Comparison of ENCODE assay signal across 11 cellular contexts in genomic region chr2:65030933-65031332, GRCh38. TPM values are rescaled to one million over a fixed set of nuclear protein-coding genes. Genes with fewer than 3 reads are reported as not detected.
DNase-seq lines count a peak whose midpoint lies in the region; ATAC-seq, FAIRE-seq and TF ChIP-seq lines count a peak whose summit lies in the region.
"Had no signal": no experiment of that assay in that cellular context is flagged by ENCODE, and none has a peak within 500 bp of the region (broad histone marks: within the 10 kb centered on the region; RNA-seq: fewer than 3 reads in every experiment).

No MANE protein-coding gene starts in this region.

- no peak for TF ChIP-seq CTCF in OCI-LY3 (IDR thresholded peaks at IDR 0.05; ENCODE audit: low read depth, low read length)

- peaks cover 46 to 77% (median 53%) of the 10 kb centered on the region in 10 experiments for H3K4me1 ChIP-seq in BLaER1 treated with 17β-estradiol and CSF1 and Interleukin-3, amounts not matched to agents 10 nM and 100 nM
- peaks cover 63% of the 10 kb centered on the region for H3K4me1 ChIP-seq in OCI-LY3 (ENCODE audit: low read length)
- peaks cover 24% of the 10 kb centered on the region for H3K4me1 ChIP-seq in iPS-20b (ENCODE audit: insufficient read depth, low read length)
- no peaks in the 10 kb centered on the region for H3K4me1 ChIP-seq in mesenchymal stem cell (ENCODE audit: control insufficient read depth, insufficient read depth, low read depth, low read length)

- H3K4ac ChIP-seq in mesenchymal stem cell (ENCODE audit: low read depth in 1 of 2, low read length in 2 of 2), result no peak overlapping the region

- H3K9ac ChIP-seq in BLaER1 treated with 17β-estradiol and CSF1 and Interleukin-3, amounts not matched to agents 10 nM and 100 nM, result peak overlapping the region in 1 of 11 experiments; percentile 8; a peak in 1 of 22 replicates
- H3K9ac ChIP-seq in OCI-LY3 (ENCODE audit: low read length), result 0 out of 2 replicates have a peak overlapping the region, but pooled peaks have one; percentile 14
- H3K9ac ChIP-seq in iPS-20b (ENCODE audit: low read depth, low read length), result no peak overlapping the region
- H3K9ac ChIP-seq in mesenchymal stem cell (ENCODE audit: low read length), result no peak overlapping the region

- H3K23ac ChIP-seq in mesenchymal stem cell (ENCODE audit: low read length in 2 of 2), result no peak overlapping the region

- peak overlapping the region in 2 of 11 experiments; percentile 19 to 27; a peak in 3 of 22 replicates for H3K27ac ChIP-seq in BLaER1 treated with 17β-estradiol and CSF1 and Interleukin-3, amounts not matched to agents 10 nM and 100 nM
- peak overlapping the region; percentile 53 for H3K27ac ChIP-seq in OCI-LY3 (ENCODE audit: low read length)
- no peak overlapping the region for H3K27ac ChIP-seq in iPS-20b (ENCODE audit: low read length)
- no peak overlapping the region for H3K27ac ChIP-seq in mesenchymal stem cell (ENCODE audit: low read length, poor library complexity, severe bottlenecking)

- no peak overlapping the region for H2BK15ac ChIP-seq in mesenchymal stem cell (ENCODE audit: low read depth, poor library complexity, severe bottlenecking)

- H3K4me3 ChIP-seq in BLaER1 treated with 17β-estradiol and CSF1 and Interleukin-3, amounts not matched to agents 10 nM and 100 nM, result no peak overlapping the region
- H3K4me3 ChIP-seq in OCI-LY3 (ENCODE audit: low read length) (peak overlapping the region; percentile 44), iPS-20b (ENCODE audit: low read length) (0 out of 2 replicates have a peak overlapping the region, but pooled peaks have one; percentile 11), mesenchymal stem cell (ENCODE audit: insufficient read depth in 1 of 2, low read depth in 1 of 2, low read length in 2 of 2) (no peak overlapping the region)

- no peak overlapping the region for H3K18ac ChIP-seq in mesenchymal stem cell (ENCODE audit: low read depth in 1 of 2, low read length in 2 of 2)

- H3K14ac ChIP-seq in mesenchymal stem cell (ENCODE audit: low read length in 2 of 2), result no peak overlapping the region

- H2BK12ac ChIP-seq in mesenchymal stem cell (ENCODE audit: low read length in 2 of 2), result no peak overlapping the region

- no peak overlapping the region for H2AK5ac ChIP-seq in mesenchymal stem cell (ENCODE audit: low read length, severe bottlenecking)

- peaks cover 0 to 4% (median 0%) of the 10 kb centered on the region in 11 experiments; a peak in 2 of 22 replicates for H4K20me1 ChIP-seq in BLaER1 treated with 17β-estradiol and CSF1 and Interleukin-3, amounts not matched to agents 10 nM and 100 nM
- no peaks in the 10 kb centered on the region for H4K20me1 ChIP-seq in OCI-LY3 (ENCODE audit: insufficient read depth, low read length)

- 98% methylated on average over 3 of the region's 3 CpGs for WGBS in mesenchymal stem cell

- H3K27me3 ChIP-seq in BLaER1 treated with 17β-estradiol and CSF1 and Interleukin-3, amounts not matched to agents 10 nM and 100 nM, result no peaks in the 10 kb centered on the region
- H3K27me3 ChIP-seq in OCI-LY3 (ENCODE audit: low read depth, low read length), result no peaks in the 10 kb centered on the region
- no peaks in the 10 kb centered on the region for H3K27me3 ChIP-seq in iPS-20b (ENCODE audit: insufficient read depth, low read length)
- H3K27me3 ChIP-seq in mesenchymal stem cell (ENCODE audit: control insufficient read depth in 1 of 2, insufficient read depth in 1 of 2, low read length in 2 of 2), result peaks cover 6 to 16% of the 10 kb centered on the region in 2 experiments

- TF ChIP-seq POLR2A in GM12892 (IDR thresholded peaks at IDR 0.05; ENCODE audit: low read depth, low read length), result no peak

- no peak overlapping the region for H4K8ac ChIP-seq in mesenchymal stem cell (ENCODE audit: low read length)

- DNase-seq in GM12892 (ENCODE audit: insufficient read length) (no peak), mesenchymal stem cell (no peak), NCI-H510A treated with DMSO at 0.1 percent for 48 hours (lab: John Stamatoyannopoulos, UW) (no peak)
- DNase-seq: OCI-M1, posterior cingulate gyrus had no signal

- peak; percentile 46 for FAIRE-seq in GM12892 (lab: Jason Lieb, UNC)

- H3K79me1 ChIP-seq in mesenchymal stem cell (replicated peaks; ENCODE audit: low read length, poor library complexity, severe bottlenecking), result no peaks in the 10 kb centered on the region

- H2BK120ac ChIP-seq in mesenchymal stem cell (ENCODE audit: low read depth, low read length), result no peak overlapping the region

- H3K4me2 ChIP-seq in BLaER1 treated with 17β-estradiol and CSF1 and Interleukin-3, amounts not matched to agents 10 nM and 100 nM, result peak overlapping the region; percentile 46 to 81 (median 64)
- peak overlapping the region; percentile 70 for H3K4me2 ChIP-seq in OCI-LY3 (ENCODE audit: low read length)
- H3K4me2 ChIP-seq in mesenchymal stem cell (ENCODE audit: low read length, poor library complexity, severe bottlenecking), result no peak overlapping the region

- H4K91ac ChIP-seq in mesenchymal stem cell (ENCODE audit: low read length), result no peak overlapping the region

- no peaks in the 10 kb centered on the region for H3K9me3 ChIP-seq in BLaER1 treated with 17β-estradiol and CSF1 and Interleukin-3, amounts not matched to agents 10 nM and 100 nM (replicated peaks in 1 of 11)
- H3K9me3 ChIP-seq in OCI-LY3 (ENCODE audit: insufficient read depth, low read length) (no peaks in the 10 kb centered on the region), iPS-20b (ENCODE audit: insufficient read depth, low read depth, low read length) (no peaks in the 10 kb centered on the region), mesenchymal stem cell (ENCODE audit: control insufficient read depth, low read length) (no peaks in the 10 kb centered on the region)

- H3K79me2 ChIP-seq in OCI-LY3 (ENCODE audit: low read length), result no peaks in the 10 kb centered on the region

- ATAC-seq in HG03521 (IDR thresholded peaks at IDR 0.05; ENCODE audit: unreplicated experiment) (no peak), GM21423 (IDR thresholded peaks at IDR 0.05; ENCODE audit: unreplicated experiment) (no peak)
- ATAC-seq: SK-N-SH treated with all-trans-retinoic acid at 6 μM for 48 hours had no signal

- H3K36me3 ChIP-seq in BLaER1 treated with 17β-estradiol and CSF1 and Interleukin-3, amounts not matched to agents 10 nM and 100 nM, result no peaks in the 10 kb centered on the region
- H3K36me3 ChIP-seq in OCI-LY3 (replicated peaks; ENCODE audit: low read depth, low read length) (no peaks in the 10 kb centered on the region), iPS-20b (ENCODE audit: insufficient read depth, low read depth, low read length) (no peaks in the 10 kb centered on the region), mesenchymal stem cell (ENCODE audit: control insufficient read depth in 1 of 2, insufficient read depth in 2 of 2, low read depth in 1 of 2, low read length in 2 of 2) (no peaks in the 10 kb centered on the region)

- H2AFZ ChIP-seq in OCI-LY3 (ENCODE audit: low read depth, low read length) (no peak overlapping the region), mesenchymal stem cell (ENCODE audit: low read depth, low read length) (no peak overlapping the region)

- H2BK5ac ChIP-seq in mesenchymal stem cell (ENCODE audit: low read depth, low read length, poor library complexity, severe bottlenecking), result no peak overlapping the region

RNA-seq across cellular contexts. Expression of gene CEP68, which starts 25.3 kb away (rescaled TPM):
- 6.4 TPM for polyA plus RNA-seq in GM12892 (2012; ENCODE audit: missing spikeins)
- polyA plus RNA-seq in mesenchymal stem cell (2013, experiment 1 of 2), result 2.9 TPM
- 3.2 TPM for polyA plus RNA-seq in mesenchymal stem cell (2013, experiment 2 of 2)

RNA-seq across cellular contexts. Expression of gene SLC1A4, which starts 41.7 kb away (rescaled TPM):
- 17.6 TPM for polyA plus RNA-seq in GM12892 (2012; ENCODE audit: missing spikeins)
- 14.3 TPM for polyA plus RNA-seq in mesenchymal stem cell (2013, experiment 1 of 2)
- polyA plus RNA-seq in mesenchymal stem cell (2013, experiment 2 of 2), result 15.0 TPM

Comparison
In these comparisons a context has a peak if more than half of its experiments do, and no peak if none do; other contexts are left out.
1. H3K4me3 ChIP-seq: peak in OCI-LY3 (single experiment) and iPS-20b (single experiment); none in BLaER1 treated with 17β-estradiol and CSF1 and Interleukin-3, amounts not matched to agents 10 nM and 100 nM (0 of 10) and mesenchymal stem cell (0 of 2).